Comparison of ENCODE assay signal across 8 cellular contexts in the genomic region with DNA sequence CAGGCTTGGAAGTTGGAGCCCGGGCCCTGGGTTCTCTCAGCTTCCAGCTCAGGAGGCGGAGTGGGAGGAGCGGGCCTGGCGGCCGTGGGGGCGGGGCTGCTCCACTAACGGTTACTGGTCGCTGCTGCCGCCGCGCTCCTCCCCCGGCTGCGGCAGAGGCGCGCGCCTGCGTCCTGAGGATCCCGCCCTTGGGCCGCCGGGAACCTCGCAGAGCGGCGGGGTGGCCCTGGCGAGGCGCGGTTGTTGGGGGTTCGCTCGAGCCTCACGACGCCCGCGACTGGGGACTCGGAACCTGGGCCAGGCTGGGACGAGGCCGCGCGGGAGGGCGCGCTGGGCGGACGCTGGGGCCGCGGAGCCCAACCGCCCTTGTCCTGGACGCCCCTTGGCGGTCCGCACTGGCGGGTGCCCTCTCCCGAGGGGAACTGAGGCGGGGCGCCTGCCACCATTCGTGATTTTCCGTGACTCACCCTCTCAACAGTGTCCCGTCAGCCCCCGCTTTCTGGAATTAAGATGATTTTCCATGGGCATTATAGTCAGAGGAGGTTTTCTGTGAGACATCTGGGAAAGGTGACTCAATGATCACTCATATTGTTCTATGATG. TPM values are rescaled to one million over a fixed set of nuclear protein-coding genes. Genes with fewer than 3 reads are reported as not detected.
DNase-seq lines count a peak whose midpoint lies in the region; ATAC-seq and TF ChIP-seq lines count a peak whose summit lies in the region.

No MANE protein-coding gene starts in this region.

- TF ChIP-seq CTCF in heart right ventricle (IDR thresholded peaks at IDR 0.05) (no peak), psoas muscle (IDR thresholded peaks at IDR 0.05) (no peak)

- no peak overlapping the region; the same call in 1 of the 2 replicates for H2AFZ ChIP-seq in GM23248

- H3K36me3 ChIP-seq in GM23248 (ENCODE audit: low read depth) (no peaks in the 10 kb centered on the region), heart right ventricle (no peaks in the 10 kb centered on the region), psoas muscle (ENCODE audit: insufficient read depth in 1 of 2, low read depth in 1 of 2) (no peaks in the 10 kb centered on the region)

- no peaks in the 10 kb centered on the region for H3K4me1 ChIP-seq in GM23248 (ENCODE audit: insufficient read depth)
- no peaks in the 10 kb centered on the region for H3K4me1 ChIP-seq in heart right ventricle
- no peaks in the 10 kb centered on the region for H3K4me1 ChIP-seq in psoas muscle

- no peak overlapping the region for H3K4me2 ChIP-seq in GM23248 (ENCODE audit: unreplicated experiment)

- H3K4me3 ChIP-seq in GM23248 (no peak overlapping the region), heart right ventricle (peak overlapping the region in 8 of 10 donors; percentile 21 to 52 (median 44)), psoas muscle (peak overlapping the region; percentile 55)

- no peak overlapping the region for H3K9ac ChIP-seq in GM23248

- peak; percentile 63 to 89 (median 84) for ATAC-seq in heart right ventricle
- peak in 3 of 4 donors; percentile 53 to 70 (median 56) for ATAC-seq in psoas muscle
- ATAC-seq in HG02623 (IDR thresholded peaks at IDR 0.05; ENCODE audit: unreplicated experiment), result no peak
- no peak for ATAC-seq in GM18511 (IDR thresholded peaks at IDR 0.05; ENCODE audit: unreplicated experiment)

- no peaks in the 10 kb centered on the region for H3K79me2 ChIP-seq in GM23248 (ENCODE audit: insufficient read depth)

- in situ Hi-C loops in GM23248 (cut with MboI), result no loop called here

- no peaks in the 10 kb centered on the region for H4K20me1 ChIP-seq in GM23248 (ENCODE audit: insufficient read depth)

- no peaks in the 10 kb centered on the region for H3K27me3 ChIP-seq in GM23248 (replicated peaks; ENCODE audit: insufficient read depth)
- H3K27me3 ChIP-seq in heart right ventricle, result peaks cover 0 to 21% (median 17%) of the 10 kb centered on the region in 7 donors
- peaks cover 0 to 2% (median 0%) of the 10 kb centered on the region in 3 donors for H3K27me3 ChIP-seq in psoas muscle (ENCODE audit: insufficient read depth in 3 of 3, low read length in 2 of 3)

- DNase-seq in GM23248, result peak; percentile 28
- peak; percentile 57 for DNase-seq in activated T-cell treated with anti-CD3 and anti-CD28 coated beads for 48 hours (ENCODE audit: low read depth)
- peak; percentile 41 to 46 for DNase-seq in heart right ventricle
- DNase-seq in psoas muscle, result peak; percentile 62 to 82
- no peak for DNase-seq in NCI-H2196 treated with DMSO at 0.1 percent for 48 hours (lab: John Stamatoyannopoulos, UW; ENCODE audit: unreplicated experiment)
- no peak for DNase-seq in cortex of kidney (lab: John Stamatoyannopoulos, UW)

- H3K9me3 ChIP-seq in GM23248 (ENCODE audit: low read depth) (no peaks in the 10 kb centered on the region), heart right ventricle (no peaks in the 10 kb centered on the region), psoas muscle (no peaks in the 10 kb centered on the region)

- H3F3A ChIP-seq in GM23248 (ENCODE audit: insufficient read depth), result no peaks in the 10 kb centered on the region

- WGBS in GM23248 (ENCODE audit: low coverage in 1 of 2, low lambda C conversion rate in 2 of 2, missing lambda C conversion rate in 2 of 2), 2 experiments, result 12 to 17% methylated on average over 27 to 44 of the region's 55 CpGs
- WGBS in heart right ventricle, 2 donors, result 4 to 12% methylated on average over 55 of the region's 55 CpGs
- WGBS in psoas muscle, 3 donors, result 8 to 12% (median 8%) methylated on average over 35 to 55 of the region's 55 CpGs

- H3K27ac ChIP-seq in GM23248, result no peak overlapping the region
- H3K27ac ChIP-seq in heart right ventricle, result peak overlapping the region in 1 of 10 donors; percentile 53
- no peak overlapping the region for H3K27ac ChIP-seq in psoas muscle

- intact Hi-C loops in heart right ventricle (cut with DNase I), result no loop called here
- intact Hi-C loops in psoas muscle (cut with DNase I), result no loop called here

- no peaks in the 10 kb centered on the region for H3K9me2 ChIP-seq in GM23248 (ENCODE audit: insufficient read depth)

RNA-seq across cellular contexts. Expression of a gene that starts 34.1 kb away (rescaled TPM):
- not detected in 2 replicates for total RNA-seq in GM23248 (2014; rRNA removed; shearing (Covaris generic))
- polyA plus RNA-seq in GM23248 (2016; fragmentation: Nextera tagmentation; extraction: Ambion mirVana) (not detected in 2 replicates), heart right ventricle (not detected), psoas muscle (not detected)
- total RNA-seq in heart right ventricle (not detected), psoas muscle (not detected)

RNA-seq across cellular contexts. Expression of a gene that starts 40.1 kb away (rescaled TPM):
- not detected in 2 replicates for total RNA-seq in GM23248 (2014; rRNA removed; shearing (Covaris generic))
- polyA plus RNA-seq in GM23248 (2016; fragmentation: Nextera tagmentation; extraction: Ambion mirVana) (not detected in 2 replicates), heart right ventricle (not detected), psoas muscle (not detected)
- total RNA-seq in heart right ventricle (not detected), psoas muscle (not detected)

RNA-seq across cellular contexts. Expression of a gene that starts 51.3 kb away (rescaled TPM):
- not detected in 2 replicates for total RNA-seq in GM23248 (2014; rRNA removed; shearing (Covaris generic))
- polyA plus RNA-seq in GM23248 (2016; fragmentation: Nextera tagmentation; extraction: Ambion mirVana), result not detected in 2 replicates
- not detected for total RNA-seq in heart right ventricle
- polyA plus RNA-seq in heart right ventricle, result not detected
- not detected for total RNA-seq in psoas muscle
- polyA plus RNA-seq in psoas muscle, result not detected

Comparison
In these comparisons a context has a peak if more than half of its experiments do, and no peak if none do; other contexts are left out.
1. DNase-seq: peak in GM23248 (single experiment), activated T-cell treated with anti-CD3 and anti-CD28 coated beads for 48 hours (single experiment), heart right ventricle (2 of 2) and psoas muscle (2 of 2); none in NCI-H2196 treated with DMSO at 0.1 percent for 48 hours (single experiment) and cortex of kidney (single experiment).
2. ATAC-seq: peak in heart right ventricle (8 of 8) and psoas muscle (3 of 4); none in HG02623 (single experiment) and GM18511 (single experiment).